In genomic region chr19:55461974-55462628, GRCh38 we compare ENCODE assay signal across 8 cellular contexts. TPM values are rescaled to one million over a fixed set of nuclear protein-coding genes. Genes with fewer than 3 reads are reported as not detected.
DNase-seq lines count a peak whose midpoint lies in the region; ATAC-seq, FAIRE-seq and TF ChIP-seq lines count a peak whose summit lies in the region.

No MANE protein-coding gene starts in this region.

- peak overlapping the region; percentile 72 for H3K4me2 ChIP-seq in mesenchymal stem cell (ENCODE audit: low read length, poor library complexity, severe bottlenecking)

- H3K23ac ChIP-seq in mesenchymal stem cell (ENCODE audit: low read length in 2 of 2) = peak overlapping the region in 1 of 2 experiments; percentile 46

- H3K79me1 ChIP-seq in mesenchymal stem cell (replicated peaks; ENCODE audit: low read length, poor library complexity, severe bottlenecking) = peaks cover 8% of the 10 kb centered on the region

- no peak overlapping the region for H2BK5ac ChIP-seq in mesenchymal stem cell (ENCODE audit: low read depth, low read length, poor library complexity, severe bottlenecking)

- H3K9me3 ChIP-seq in MG63 = no peaks in the 10 kb centered on the region
- H3K9me3 ChIP-seq in breast epithelium = no peaks in the 10 kb centered on the region
- H3K9me3 ChIP-seq in mesenchymal stem cell (ENCODE audit: control insufficient read depth, low read length) = no peaks in the 10 kb centered on the region

- H2BK15ac ChIP-seq in mesenchymal stem cell (ENCODE audit: low read depth, poor library complexity, severe bottlenecking) = peak overlapping the region; percentile 33

- TF ChIP-seq CTCF in breast epithelium (IDR thresholded peaks at IDR 0.05) = no peak

- peak overlapping the region; percentile 87 for H2AFZ ChIP-seq in mesenchymal stem cell (ENCODE audit: low read depth, low read length)

- WGBS in mesenchymal stem cell = 32% methylated on average over 26 of the region's 27 CpGs

- peak overlapping the region; percentile 84 for H4K91ac ChIP-seq in mesenchymal stem cell (ENCODE audit: low read length)

- FAIRE-seq in RCC 7860 (lab: Jason Lieb, UNC) = no peak

- intact Hi-C loops in breast epithelium (cut with DNase I; ENCODE audit: low total_unique reads) = no loop called here

- no peak overlapping the region for H2BK120ac ChIP-seq in mesenchymal stem cell (ENCODE audit: low read depth, low read length)

- H2BK12ac ChIP-seq in mesenchymal stem cell (ENCODE audit: low read length in 2 of 2) = peak overlapping the region in 1 of 2 experiments; percentile 11

- peak overlapping the region; percentile 47 for H4K8ac ChIP-seq in mesenchymal stem cell (ENCODE audit: low read length)

- H3K4ac ChIP-seq in mesenchymal stem cell (ENCODE audit: low read depth in 1 of 2, low read length in 2 of 2) = peak overlapping the region; percentile 75 to 77

- peak; percentile 51 for TF ChIP-seq POLR2A in breast epithelium (IDR thresholded peaks at IDR 0.05)

- H3K36me3 ChIP-seq in MG63 = peaks cover 10% of the 10 kb centered on the region
- no peaks in the 10 kb centered on the region for H3K36me3 ChIP-seq in breast epithelium
- no peaks in the 10 kb centered on the region for H3K36me3 ChIP-seq in mesenchymal stem cell (ENCODE audit: control insufficient read depth in 1 of 2, insufficient read depth in 2 of 2, low read depth in 1 of 2, low read length in 2 of 2)

- H3K4me1 ChIP-seq in breast epithelium (peaks cover 0 to 4% of the 10 kb centered on the region in 2 donors), mesenchymal stem cell (ENCODE audit: control insufficient read depth, insufficient read depth, low read depth, low read length) (peaks cover 17% of the 10 kb centered on the region)

- H3K14ac ChIP-seq in mesenchymal stem cell (ENCODE audit: low read length in 2 of 2) = peak overlapping the region in 1 of 2 experiments; percentile 50

- DNase-seq in EH (ENCODE audit: low read depth) (peak; percentile 50), MG63 (no peak), breast epithelium (ENCODE audit: low spot score in 2 of 2) (no peak), mesenchymal stem cell (peak; percentile 50), RCC 7860 (ENCODE audit: low spot score) (no peak), germinal center (ENCODE audit: low spot score) (no peak)

- no peaks in the 10 kb centered on the region for H3K27me3 ChIP-seq in MG63
- H3K27me3 ChIP-seq in breast epithelium = no peaks in the 10 kb centered on the region
- H3K27me3 ChIP-seq in mesenchymal stem cell (ENCODE audit: control insufficient read depth in 1 of 2, insufficient read depth in 1 of 2, low read length in 2 of 2) = no peaks in the 10 kb centered on the region

- peak overlapping the region; percentile 93 for H3K4me3 ChIP-seq in MG63
- peak overlapping the region; percentile 73 to 85 (median 81) for H3K4me3 ChIP-seq in breast epithelium
- peak overlapping the region; percentile 52 to 99 for H3K4me3 ChIP-seq in mesenchymal stem cell (ENCODE audit: insufficient read depth in 1 of 2, low read depth in 1 of 2, low read length in 2 of 2)

- peak overlapping the region; percentile 57 for H2AK5ac ChIP-seq in mesenchymal stem cell (ENCODE audit: low read length, severe bottlenecking)

- H3K9ac ChIP-seq in mesenchymal stem cell (ENCODE audit: low read length) = peak overlapping the region; percentile 94

- ATAC-seq in HG03521 (IDR thresholded peaks at IDR 0.05; ENCODE audit: unreplicated experiment) = no peak
- ATAC-seq in HG02798 (IDR thresholded peaks at IDR 0.05; ENCODE audit: poor library complexity, unreplicated experiment) = no peak

- H3K27ac ChIP-seq in breast epithelium (peak overlapping the region; percentile 90 to 93), mesenchymal stem cell (ENCODE audit: low read length, poor library complexity, severe bottlenecking) (peak overlapping the region; percentile 6)

- H3K18ac ChIP-seq in mesenchymal stem cell (ENCODE audit: low read depth in 1 of 2, low read length in 2 of 2) = peak overlapping the region in 1 of 2 experiments; percentile 82

RNA-seq across cellular contexts. Expression of gene ISOC2, which starts 0.7 kb away (rescaled TPM):
- total RNA-seq in MG63 (2014; rRNA removed; shearing (Covaris generic); ENCODE audit: low replicate concordance) = 149 and 180 TPM in 2 replicates
- total RNA-seq in breast epithelium = 10 to 100 TPM; 42.7 to 71.5 (median 57.0) TPM
- polyA plus RNA-seq in mesenchymal stem cell (2013, experiment 1 of 2) = 54.6 TPM
- 52.1 TPM for polyA plus RNA-seq in mesenchymal stem cell (2013, experiment 2 of 2)

RNA-seq across cellular contexts. Expression of gene C19orf85, which starts 2.5 kb away (rescaled TPM):
- not detected in 2 replicates for total RNA-seq in MG63 (2014; rRNA removed; shearing (Covaris generic); ENCODE audit: low replicate concordance)
- total RNA-seq in breast epithelium = not detected
- polyA plus RNA-seq in mesenchymal stem cell (2013, experiment 1 of 2) = not detected
- polyA plus RNA-seq in mesenchymal stem cell (2013, experiment 2 of 2) = not detected

RNA-seq across cellular contexts. Expression of gene ZNF628, which starts 14.3 kb away (rescaled TPM):
- 3.1 and 4.0 TPM in 2 replicates for total RNA-seq in MG63 (2014; rRNA removed; shearing (Covaris generic); ENCODE audit: low replicate concordance)
- 1 to 10 TPM; 2.1 to 4.4 (median 4.3) TPM for total RNA-seq in breast epithelium
- 7.0 TPM for polyA plus RNA-seq in mesenchymal stem cell (2013, experiment 1 of 2)
- 6.6 TPM for polyA plus RNA-seq in mesenchymal stem cell (2013, experiment 2 of 2)

RNA-seq across cellular contexts. Expression of gene SHISA7, which starts 19.0 kb away (rescaled TPM):
- total RNA-seq in MG63 (2014; rRNA removed; shearing (Covaris generic); ENCODE audit: low replicate concordance) = not detected in 2 replicates
- total RNA-seq in breast epithelium = under 1 TPM in 1 of 3 donors, not detected in 2; 0.29 TPM
- not detected for polyA plus RNA-seq in mesenchymal stem cell (2013, experiment 1 of 2)
- polyA plus RNA-seq in mesenchymal stem cell (2013, experiment 2 of 2) = under 0.01 TPM

RNA-seq across cellular contexts. Expression of gene NAT14, which starts 22.9 kb away (rescaled TPM):
- total RNA-seq in MG63 (2014; rRNA removed; shearing (Covaris generic); ENCODE audit: low replicate concordance) = 19.7 and 35.1 TPM in 2 replicates
- total RNA-seq in breast epithelium = 10 to 100 TPM in 2 of 3 donors, 1 to 10 TPM in 1; 1.9 to 11.3 (median 10.8) TPM
- 106 TPM for polyA plus RNA-seq in mesenchymal stem cell (2013, experiment 1 of 2)
- 108 TPM for polyA plus RNA-seq in mesenchymal stem cell (2013, experiment 2 of 2)

Comparison
In these comparisons a context has a peak if more than half of its experiments do, and no peak if none do; other contexts are left out.
1. DNase-seq: peak in EH (single experiment) and mesenchymal stem cell (single experiment); none in MG63 (single experiment), breast epithelium (0 of 2), RCC 7860 (single experiment) and germinal center (single experiment).
2. Peak in every context shown above with its lines, with median percentiles within 50 percentile points of each other: H3K4me3 ChIP-seq.